Comparison of ENCODE assay signal across 28 cellular contexts in the genomic region with DNA sequence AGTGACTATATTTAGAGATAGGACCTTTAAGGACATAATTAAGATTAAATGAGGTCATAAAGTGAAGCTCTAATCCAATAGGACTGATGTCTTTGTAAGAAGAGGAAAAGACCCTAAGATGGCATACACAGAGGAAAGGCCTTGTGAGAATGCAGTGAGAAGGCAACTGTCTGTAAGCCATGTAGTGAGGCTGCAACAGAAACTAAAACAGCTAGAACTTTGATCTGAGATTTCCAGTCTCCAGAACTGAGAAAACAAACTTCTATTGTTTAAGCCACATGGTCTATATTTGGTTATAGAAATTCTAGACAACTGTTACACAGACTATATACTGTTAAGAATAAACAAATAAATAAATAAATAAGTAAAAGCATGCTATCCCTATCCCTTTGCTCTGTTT.
"Had no signal": no experiment of that assay in that cellular context is flagged by ENCODE, and none has a peak within 500 bp of the region (broad histone marks: within the 10 kb centered on the region; RNA-seq: fewer than 3 reads in every experiment).

No MANE protein-coding gene starts in this region.

- H3K36me3 ChIP-seq: stomach, suprapubic skin, thoracic aorta, thyroid gland, tibial artery, tibial nerve, transverse colon, upper lobe of left lung, upper lobe of right lung, uterus, vagina had no signal

- DNase-seq: stimulated activated CD4-positive, alpha-beta T cell treated with anti-CD3 and anti-CD28 coated beads, Interleukin-2, amount 100 ng/mL, for 48 hours; stimulated activated CD4-positive, alpha-beta T cell treated with anti-CD3 and anti-CD28 coated beads, Interleukin-4, amount 100 ng/mL, for 1 hour; stimulated activated CD4-positive, alpha-beta T cell treated with anti-CD3 and anti-CD28 coated beads, Interleukin-4, amount 100 ng/mL, for 24 hours; stimulated activated CD4-positive, alpha-beta T cell treated with anti-CD3 and anti-CD28 coated beads, Interleukin-4, amount 100 ng/mL, for 4 hours; stimulated activated CD8-positive, alpha-beta memory T cell treated with anti-CD3 and anti-CD28 coated beads, Interleukin-4, amount 100 ng/mL, for 48 hours; stimulated activated naive B cell treated with anti-CD40 and anti-IgM and Interleukin-4, amounts not matched to agents 10 μg/mL and 1 μg/mL and 100 μg/mL, for 72 hours; stimulated activated naive CD4-positive, alpha-beta T cell; stimulated activated naive CD4-positive, alpha-beta T cell treated with Interleukin-2 at 50 U/mL for 16 hours; stimulated activated naive CD8-positive, alpha-beta T cell treated with anti-CD3 and anti-CD28 coated beads, Interleukin-15, amount 100 ng/mL, for 72 hours; stimulated activated naive CD8-positive, alpha-beta T cell treated with anti-CD3 and anti-CD28 coated beads, Interleukin-15, Interleukin-2, amounts not matched to agents 100 U/mL and 50 U/mL, for 24 hours; stomach; substantia nigra; testis; thyroid gland; tibial artery; transverse colon; trophoblast cell; upper lobe of left lung; upper lobe of right lung; uterus had no signal

- H3K27me3 Mint-ChIP-seq: stimulated activated memory B cell treated with anti-CD40 and anti-IgM and Interleukin-4, amounts not matched to agents 10 μg/mL and 1 μg/mL and 100 μg/mL, for 72 hours; stimulated activated naive B cell treated with anti-CD40 and anti-IgM and Interleukin-4, amounts not matched to agents 10 μg/mL and 1 μg/mL and 100 μg/mL, for 72 hours; stimulated activated naive CD8-positive, alpha-beta T cell treated with anti-CD3 and anti-CD28 coated beads, Interleukin-15, amount 100 ng/mL, for 72 hours; stimulated activated naive CD8-positive, alpha-beta T cell treated with anti-CD3 and anti-CD28 coated beads, Interleukin-15, Interleukin-2, amounts not matched to agents 100 ng/mL and 50 ng/mL, for 24 hours; type B pancreatic cell had no signal

- H3K36me3 Mint-ChIP-seq: stimulated activated effector memory CD8-positive, alpha-beta T cell treated with anti-CD3 and anti-CD28 coated beads, Interleukin-12 subunit alpha, Interleukin-12 subunit beta, amount 100 ng/mL, for 72 hours; stimulated activated memory B cell treated with anti-CD40 and anti-IgM and Interleukin-4, amounts not matched to agents 10 μg/mL and 1 μg/mL and 100 μg/mL, for 72 hours; stimulated activated naive B cell treated with anti-CD40 and anti-IgM and Interleukin-4, amounts not matched to agents 10 μg/mL and 1 μg/mL and 100 μg/mL, for 72 hours; type B pancreatic cell had no signal

- H3K4me1 ChIP-seq: stomach, suprapubic skin, testis, thyroid gland, tibial artery, tibial nerve, transverse colon, upper lobe of left lung, upper lobe of right lung, uterus, vagina had no signal

- H3K4me3 Mint-ChIP-seq: stimulated activated effector memory CD8-positive, alpha-beta T cell treated with anti-CD3 and anti-CD28 coated beads, Interleukin-12 subunit alpha, Interleukin-12 subunit beta, amount 100 ng/mL, for 72 hours; stimulated activated memory B cell treated with anti-CD40 and anti-IgM and Interleukin-4, amounts not matched to agents 10 μg/mL and 1 μg/mL and 100 μg/mL, for 72 hours; stimulated activated naive B cell treated with anti-CD40 and anti-IgM and Interleukin-4, amounts not matched to agents 10 μg/mL and 1 μg/mL and 100 μg/mL, for 72 hours; stimulated activated naive CD8-positive, alpha-beta T cell treated with anti-CD3 and anti-CD28 coated beads, Interleukin-15, amount 100 ng/mL, for 72 hours; stimulated activated naive CD8-positive, alpha-beta T cell treated with anti-CD3 and anti-CD28 coated beads, Interleukin-15, Interleukin-2, amounts not matched to agents 100 ng/mL and 50 ng/mL, for 24 hours; type B pancreatic cell had no signal

- H3K4me3 ChIP-seq: stomach, suprapubic skin, testis, thoracic aorta, thyroid gland, tibial artery, tibial nerve, transverse colon, upper lobe of left lung, upper lobe of right lung, uterus, vagina had no signal

- H3K9me3 ChIP-seq: suprapubic skin, testis, thoracic aorta, thyroid gland, upper lobe of left lung, upper lobe of right lung, uterus, vagina had no signal

- ATAC-seq: stimulated activated effector memory CD8-positive, alpha-beta T cell treated with anti-CD3 and anti-CD28 coated beads, Interleukin-12 subunit alpha, Interleukin-12 subunit beta, amount 100 ng/mL, for 72 hours; stimulated activated memory B cell treated with anti-CD40 and anti-IgM and Interleukin-4, amounts not matched to agents 10 μg/mL and 1 μg/mL and 100 μg/mL, for 72 hours; stimulated activated naive B cell treated with anti-CD40 and anti-IgM and Interleukin-4, amounts not matched to agents 10 μg/mL and 1 μg/mL and 100 μg/mL, for 72 hours; stimulated activated naive CD8-positive, alpha-beta T cell treated with anti-CD3 and anti-CD28 coated beads, Interleukin-15, amount 100 ng/mL, for 72 hours; stimulated activated naive CD8-positive, alpha-beta T cell treated with anti-CD3 and anti-CD28 coated beads, Interleukin-15, Interleukin-2, amounts not matched to agents 100 U/mL and 50 U/mL, for 24 hours; upper lobe of right lung had no signal

- H3K27me3 ChIP-seq: stomach, suprapubic skin, testis, thyroid gland, tibial artery, tibial nerve, transverse colon, upper lobe of left lung, upper lobe of right lung, uterus, vagina had no signal

- H3K27ac Mint-ChIP-seq: stimulated activated effector memory CD8-positive, alpha-beta T cell treated with anti-CD3 and anti-CD28 coated beads, Interleukin-12 subunit alpha, Interleukin-12 subunit beta, amount 100 ng/mL, for 72 hours; stimulated activated memory B cell treated with anti-CD40 and anti-IgM and Interleukin-4, amounts not matched to agents 10 μg/mL and 1 μg/mL and 100 μg/mL, for 72 hours; stimulated activated naive B cell treated with anti-CD40 and anti-IgM and Interleukin-4, amounts not matched to agents 10 μg/mL and 1 μg/mL and 100 μg/mL, for 72 hours; stimulated activated naive CD8-positive, alpha-beta T cell treated with anti-CD3 and anti-CD28 coated beads, Interleukin-15, amount 100 ng/mL, for 72 hours; stimulated activated naive CD8-positive, alpha-beta T cell treated with anti-CD3 and anti-CD28 coated beads, Interleukin-15, Interleukin-2, amounts not matched to agents 100 ng/mL and 50 ng/mL, for 24 hours; type B pancreatic cell had no signal

- H3K4me1 Mint-ChIP-seq: stimulated activated effector memory CD8-positive, alpha-beta T cell treated with anti-CD3 and anti-CD28 coated beads, Interleukin-12 subunit alpha, Interleukin-12 subunit beta, amount 100 ng/mL, for 72 hours; stimulated activated memory B cell treated with anti-CD40 and anti-IgM and Interleukin-4, amounts not matched to agents 10 μg/mL and 1 μg/mL and 100 μg/mL, for 72 hours; stimulated activated naive B cell treated with anti-CD40 and anti-IgM and Interleukin-4, amounts not matched to agents 10 μg/mL and 1 μg/mL and 100 μg/mL, for 72 hours; stimulated activated naive CD8-positive, alpha-beta T cell treated with anti-CD3 and anti-CD28 coated beads, Interleukin-15, amount 100 ng/mL, for 72 hours had no signal

- H3K27ac ChIP-seq: stomach, suprapubic skin, testis, thoracic aorta, thyroid gland, tibial artery, tibial nerve, transverse colon, upper lobe of left lung, upper lobe of right lung, uterus, vagina had no signal
